ENCODE assay signal across 13 cellular contexts in the genomic region with DNA sequence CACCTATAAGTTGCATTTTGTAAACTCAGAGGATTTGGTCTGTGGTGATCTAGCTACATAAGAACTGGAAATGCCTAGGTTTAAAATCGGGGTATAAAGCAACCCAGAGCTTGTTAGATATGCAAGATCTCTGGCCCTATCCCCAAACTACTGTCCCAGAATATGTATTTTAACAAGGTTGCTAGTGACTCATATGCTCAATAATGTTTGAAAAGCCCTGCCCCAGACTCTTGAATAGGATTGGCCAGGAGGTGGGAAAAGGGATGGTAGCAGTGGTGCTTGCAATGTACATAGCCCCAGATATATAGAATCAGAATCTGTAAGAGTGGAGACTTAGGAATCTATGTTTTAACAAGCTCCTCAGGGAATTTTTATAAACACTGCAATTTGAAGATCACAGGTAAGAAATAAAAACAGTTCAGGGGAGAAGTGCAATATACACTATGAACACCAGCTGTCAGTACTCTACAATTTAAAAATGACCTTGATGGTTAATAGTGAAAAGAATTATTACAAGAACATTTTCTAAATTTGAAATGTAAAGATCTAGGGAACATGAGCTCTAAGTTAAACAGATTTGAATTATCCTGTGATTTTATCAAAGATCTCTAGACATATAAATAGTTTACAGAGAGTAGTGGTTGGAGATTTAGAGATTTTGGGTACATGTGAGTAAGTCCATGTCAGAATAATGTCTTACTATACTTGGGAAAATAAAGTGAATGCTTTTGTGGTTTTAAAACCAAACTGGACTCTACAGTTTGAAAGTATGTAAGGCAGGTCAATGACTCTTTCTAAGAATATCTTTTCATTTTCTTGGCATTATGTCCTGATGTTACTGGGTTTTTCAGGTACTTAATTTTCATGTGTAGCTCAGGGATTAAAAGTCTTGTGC. TPM values are rescaled to one million over a fixed set of nuclear protein-coding genes. Genes with fewer than 3 reads are reported as not detected.
DNase-seq lines count a peak whose midpoint lies in the region; ATAC-seq and TF ChIP-seq lines count a peak whose summit lies in the region.
"Had no signal": no experiment of that assay in that cellular context is flagged by ENCODE, and none has a peak within 500 bp of the region (broad histone marks: within the 10 kb centered on the region; RNA-seq: fewer than 3 reads in every experiment).

No MANE protein-coding gene starts in this region.

- CTCF ChIA-PET in A673 (lab: Charles Lee) = interaction anchor here (0.6 to 1.5 kb wide), 3 partner anchors 537 to 1643 kb away, joined by 5 to 6 read pairs (median 5); no protein-coding TSS in a partner anchor
- CTCF ChIA-PET in HEK293 (lab: Yijun Ruan, JAX) = interaction anchor here (0.6 to 5.1 kb wide), 16 partner anchors 122 to 1643 kb away, joined by 3 to 42 read pairs (median 3); no protein-coding TSS in a partner anchor

- intact Hi-C loops in A673 (cut with micrococcal nuclease; ENCODE audit: unreplicated experiment) = loop anchor here (2.0 to 5.0 kb wide), 4 partner anchors 547 to 1643 kb away; no protein-coding TSS in a partner anchor
- intact Hi-C loops in adrenal gland (cut with DNase I) = loop anchor here (5.0 to 10.0 kb wide), 3 partner anchors 892 to 1642 kb away; partner anchors contain the start of gene RND3 (in 1 of the 2)

- H3K4me1 ChIP-seq in A673 (ENCODE audit: insufficient read depth, low read length, poor library complexity, severe bottlenecking) = peaks cover 3% of the 10 kb centered on the region
- H3K4me1 ChIP-seq in HEK293 (ENCODE audit: control insufficient read depth, insufficient read depth, low read length) = no peaks in the 10 kb centered on the region; the same call in 1 of the 2 replicates
- peaks cover 16% of the 10 kb centered on the region for H3K4me1 ChIP-seq in foreskin keratinocyte
- peaks cover 0 to 5% of the 10 kb centered on the region in 2 donors for H3K4me1 ChIP-seq in adrenal gland (replicated peaks in 1 of 2)

- DNase-seq in A673 (ENCODE audit: low spot score) (no peak), foreskin keratinocyte (peak; percentile 19 to 64), adrenal gland (no peak)
- DNase-seq: activated CD4-positive, alpha-beta T cell treated with anti-CD3 and anti-CD28 coated beads, Interleukin-2, amount 50 U/mL, for 1 hour; activated naive CD4-positive, alpha-beta T cell treated with anti-CD3 and anti-CD28 coated beads, Interleukin-2, amount 50 U/mL, for 16 hours; CD8-positive, alpha-beta T cell; stimulated activated naive CD4-positive, alpha-beta T cell had no signal

- H3K4me3 Mint-ChIP-seq in stimulated activated memory B cell treated with anti-CD40 and anti-IgM and Interleukin-4, amounts not matched to agents 10 μg/mL and 1 μg/mL and 100 μg/mL, for 72 hours = no peak overlapping the region
- H3K4me3 Mint-ChIP-seq: CD8-positive, alpha-beta T cell had no signal

- POLR2A ChIA-PET in A673 (lab: Charles Lee; ENCODE audit: low non-redundant PET) = no interaction called here
- POLR2A ChIA-PET in HEK293 (lab: Yijun Ruan, JAX) = no interaction called here

- H3K36me3 Mint-ChIP-seq in stimulated activated memory B cell treated with anti-CD40 and anti-IgM and Interleukin-4, amounts not matched to agents 10 μg/mL and 1 μg/mL and 100 μg/mL, for 72 hours = no peaks in the 10 kb centered on the region
- H3K36me3 Mint-ChIP-seq: CD8-positive, alpha-beta T cell had no signal

- TF ChIP-seq CTCF in A673 (conservative IDR thresholded peaks at IDR 0.05; ENCODE audit: low read depth, low read length) (peak; percentile 33; the same call in 1 of the 2 replicates), HEK293 (tag by site-specific recombination; IDR thresholded peaks at IDR 0.05) (peak; percentile 23; the same call in 1 of the 2 replicates), WI38 (IDR thresholded peaks at IDR 0.05; ENCODE audit: low read depth, low read length) (peak; percentile 35; the same call in 1 of the 2 replicates), foreskin keratinocyte (conservative IDR thresholded peaks at IDR 0.05) (peak; percentile 67), adrenal gland (IDR thresholded peaks at IDR 0.05) (no peak)

- no peak overlapping the region for H3K27ac Mint-ChIP-seq in stimulated activated memory B cell treated with anti-CD40 and anti-IgM and Interleukin-4, amounts not matched to agents 10 μg/mL and 1 μg/mL and 100 μg/mL, for 72 hours
- H3K27ac Mint-ChIP-seq: CD8-positive, alpha-beta T cell had no signal

- ATAC-seq in foreskin keratinocyte (peak; percentile 59), GM18511 (IDR thresholded peaks at IDR 0.05; ENCODE audit: unreplicated experiment) (no peak), HG03139 (IDR thresholded peaks at IDR 0.05; ENCODE audit: unreplicated experiment) (no peak)
- no peak for ATAC-seq in stimulated activated memory B cell treated with anti-CD40 and anti-IgM and Interleukin-4, amounts not matched to agents 10 μg/mL and 1 μg/mL and 100 μg/mL, for 72 hours
- ATAC-seq: CD8-positive, alpha-beta T cell had no signal

- H3K4me3 ChIP-seq in A673 (ENCODE audit: low read depth, low read length, poor library complexity, severe bottlenecking) (no peak overlapping the region), HEK293 (ENCODE audit: low read depth, low read length) (no peak overlapping the region), WI38 (ENCODE audit: low read depth, low read length) (no peak overlapping the region), adrenal gland (no peak overlapping the region)
- H3K4me3 ChIP-seq: SJSA1 had no signal

- peaks cover 8% of the 10 kb centered on the region for H3K27me3 Mint-ChIP-seq in stimulated activated memory B cell treated with anti-CD40 and anti-IgM and Interleukin-4, amounts not matched to agents 10 μg/mL and 1 μg/mL and 100 μg/mL, for 72 hours

- WGBS in adrenal gland, 4 donors = 73 to 97% (median 82%) methylated on average over 1 of the region's 1 CpG

- H3K4me1 Mint-ChIP-seq in stimulated activated memory B cell treated with anti-CD40 and anti-IgM and Interleukin-4, amounts not matched to agents 10 μg/mL and 1 μg/mL and 100 μg/mL, for 72 hours = peaks cover 9% of the 10 kb centered on the region

- H3K36me3 ChIP-seq in A673 (ENCODE audit: insufficient read depth, low read length, poor library complexity, severe bottlenecking) (no peaks in the 10 kb centered on the region), HEK293 (ENCODE audit: control insufficient read depth in 2 of 2, insufficient read depth in 1 of 2, low read length in 2 of 2) (no peaks in the 10 kb centered on the region), adrenal gland (replicated peaks in 1 of 2) (no peaks in the 10 kb centered on the region)
- H3K36me3 ChIP-seq: SJSA1 had no signal

- H3K27ac ChIP-seq in A673 (ENCODE audit: low read depth, low read length, poor library complexity, severe bottlenecking) = no peak overlapping the region
- no peak overlapping the region for H3K27ac ChIP-seq in HEK293 (ENCODE audit: extremely low read depth, low read depth, low read length)
- no peak overlapping the region for H3K27ac ChIP-seq in foreskin keratinocyte
- no peak overlapping the region for H3K27ac ChIP-seq in adrenal gland
- H3K27ac ChIP-seq: SJSA1 had no signal

- H3K27me3 ChIP-seq in A673 (replicated peaks; ENCODE audit: insufficient read depth, low read depth, low read length, poor library complexity) (no peaks in the 10 kb centered on the region), foreskin keratinocyte (no peaks in the 10 kb centered on the region), adrenal gland (no peaks in the 10 kb centered on the region)
- H3K27me3 ChIP-seq: SJSA1 had no signal

- no TSS peak for BruUV-seq in A673 (replicated peaks; lab: Mats Ljungman, UMichigan)

- no peaks in the 10 kb centered on the region for H3K9me3 ChIP-seq in A673 (ENCODE audit: low read depth, low read length, poor library complexity, severe bottlenecking)
- H3K9me3 ChIP-seq in HEK293 (ENCODE audit: control insufficient read depth, insufficient read depth, low read depth, low read length) = no peaks in the 10 kb centered on the region
- H3K9me3 ChIP-seq in adrenal gland (replicated peaks in 1 of 3) = no peaks in the 10 kb centered on the region

- no peak for TF ChIP-seq POLR2A in adrenal gland (IDR thresholded peaks at IDR 0.05)

- H3K9me3 Mint-ChIP-seq in stimulated activated memory B cell treated with anti-CD40 and anti-IgM and Interleukin-4, amounts not matched to agents 10 μg/mL and 1 μg/mL and 100 μg/mL, for 72 hours = no peaks in the 10 kb centered on the region
- H3K9me3 Mint-ChIP-seq: CD8-positive, alpha-beta T cell had no signal

TF ChIP-seq in HEK293, 187 proteins besides CTCF, POLR2A, EP300 and RAD21:
- TF ChIP-seq ZNF555 (tag by site-specific recombination; conservative IDR thresholded peaks at IDR 0.05) (no peak), ZNF571 (tag by site-specific recombination; IDR thresholded peaks at IDR 0.05) (no peak), ZNF501 (tag by site-specific recombination; IDR thresholded peaks at IDR 0.05) (no peak), PBX3 (CRISPR knock-in tag; IDR thresholded peaks at IDR 0.05) (no peak), ZNF366 (tag by site-specific recombination; conservative IDR thresholded peaks at IDR 0.05) (no peak), ZNF214 (tag by site-specific recombination; IDR thresholded peaks at IDR 0.05; ENCODE audit: borderline replicate concordance) (no peak)
- TF ChIP-seq, protein P1, sequence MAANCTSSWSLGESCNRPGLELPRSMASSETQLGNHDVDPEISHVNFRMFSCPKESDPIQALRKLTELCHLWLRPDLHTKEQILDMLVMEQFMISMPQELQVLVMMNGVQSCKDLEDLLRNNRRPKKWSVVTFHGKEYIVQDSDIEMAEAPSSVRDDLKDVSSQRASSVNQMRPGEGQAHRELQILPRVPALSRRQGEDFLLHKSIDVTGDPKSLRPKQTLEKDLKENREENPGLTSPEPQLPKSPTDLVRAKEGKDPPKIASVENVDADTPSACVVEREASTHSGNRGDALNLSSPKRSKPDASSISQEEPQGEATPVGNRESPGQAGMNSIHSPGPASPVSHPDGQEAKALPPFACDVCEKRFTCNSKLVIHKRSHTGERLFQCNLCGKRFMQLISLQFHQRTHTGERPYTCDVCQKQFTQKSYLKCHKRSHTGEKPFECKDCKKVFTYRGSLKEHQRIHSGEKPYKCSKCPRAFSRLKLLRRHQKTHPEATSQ (tag by site-specific recombination; IDR thresholded peaks at IDR 0.05) = no peak

RNA-seq across cellular contexts. Expression of gene MMADHC, which starts 7.7 kb away (rescaled TPM):
- 115 and 124 TPM in 2 replicates for total RNA-seq in A673 (2021)
- total RNA-seq in foreskin keratinocyte = 110 and 119 TPM in 2 replicates
- polyA plus RNA-seq in foreskin keratinocyte = 90.0 and 97.7 TPM in 2 replicates
- 100 to 1,000 TPM in 3 of 8 donors, 10 to 100 TPM in 5; 45.9 to 124 (median 91.0) TPM for total RNA-seq in adrenal gland
- polyA plus RNA-seq in adrenal gland = 100 to 1,000 TPM in 1 of 3 donors, 10 to 100 TPM in 2; 28.0 to 123 (median 30.7) TPM

Comparison
In these comparisons a context has a peak if more than half of its experiments do, and no peak if none do; other contexts are left out.
1. DNase-seq: peak in foreskin keratinocyte (2 of 2); none in A673 (single experiment) and adrenal gland (0 of 7).
2. CTCF ChIP-seq: peak in A673 (single experiment), HEK293 (single experiment), WI38 (single experiment) and foreskin keratinocyte (single experiment); none in adrenal gland (0 of 6).